ENCODE assay signal across 8 cellular contexts in genomic region chr15:34581687-34582460, GRCh38. TPM values are rescaled to one million over a fixed set of nuclear protein-coding genes. Genes with fewer than 3 reads are reported as not detected.
DNase-seq lines count a peak whose midpoint lies in the region; ATAC-seq and TF ChIP-seq lines count a peak whose summit lies in the region.
"Not testable (repeated sequence)": the region's sequence is repeated elsewhere in the genome, so short reads cannot be mapped to it uniquely, and the experiment has no call there.

No MANE protein-coding gene starts in this region.

- not testable (repeated sequence) for H3K27me3 ChIP-seq in CD8-positive, alpha-beta memory T cell (ENCODE audit: insufficient read depth, low read length, poor library complexity, severe bottlenecking); body of pancreas; fibroblast of lung (ENCODE audit: control insufficient read depth, insufficient read depth, low read length)
- peaks cover 13% of the 10 kb centered on the region for H3K27me3 ChIP-seq in lower lobe of right lung (ENCODE audit: low read depth)

- POLR2A ChIA-PET in CD8-positive, alpha-beta memory T cell (lab: Charles Lee); activated CD4-positive, alpha-beta T cell treated with anti-CD3 and anti-CD28 coated beads for 36 hours (lab: Charles Lee): not testable (repeated sequence)

- not testable (repeated sequence) for H3K27me3 Mint-ChIP-seq in CD8-positive, alpha-beta memory T cell
- peaks cover 13% of the 10 kb centered on the region for H3K27me3 Mint-ChIP-seq in activated CD4-positive, alpha-beta T cell treated with anti-CD3 and anti-CD28 coated beads for 36 hours
- H3K27me3 Mint-ChIP-seq in progenitor cell of endocrine pancreas (peaks cover 22% of the 10 kb centered on the region), type B pancreatic cell (peaks cover 32% of the 10 kb centered on the region)

- 23 to 41% methylated on average over 4 to 14 of the region's 15 CpGs for WGBS in body of pancreas, 2 donors

- H3K79me2 ChIP-seq in fibroblast of lung (ENCODE audit: control insufficient read depth, insufficient read depth, low read length), result not testable (repeated sequence)

- not testable (repeated sequence) for ATAC-seq in activated CD4-positive, alpha-beta T cell treated with anti-CD3 and anti-CD28 coated beads for 36 hours; body of pancreas; lower lobe of right lung

- intact Hi-C loops in activated CD4-positive, alpha-beta T cell treated with anti-CD3 and anti-CD28 coated beads for 36 hours (cut with DNase I, micrococcal nuclease), result loop anchor here in 1 of 2 experiments (1.0 kb wide), 1 partner anchor 480 kb away; the partner anchor contains the start of gene PGBD4
- intact Hi-C loops in body of pancreas (cut with DNase I); lower lobe of right lung (cut with DNase I): not testable (repeated sequence)

- CTCF ChIA-PET in CD8-positive, alpha-beta memory T cell (lab: Charles Lee), result interaction anchor here (0.7 kb wide), 1 partner anchor 12 kb away, joined by 3 read pairs; no protein-coding TSS in a partner anchor
- CTCF ChIA-PET in activated CD4-positive, alpha-beta T cell treated with anti-CD3 and anti-CD28 coated beads for 36 hours (lab: Charles Lee), result not testable (repeated sequence)

- H3K36me3 ChIP-seq in CD8-positive, alpha-beta memory T cell (ENCODE audit: insufficient read depth, low read length); body of pancreas (replicated peaks in 1 of 2; ENCODE audit: insufficient read depth in 1 of 2, low read depth in 2 of 2); fibroblast of lung (ENCODE audit: control insufficient read depth, insufficient read depth, low read length); lower lobe of right lung: not testable (repeated sequence)

- H3K4me2 ChIP-seq in fibroblast of lung (ENCODE audit: extremely low read depth, insufficient read depth, low read length), result peak overlapping the region; percentile 94

- H3K9me3 ChIP-seq in CD8-positive, alpha-beta memory T cell (ENCODE audit: low read length); body of pancreas; fibroblast of lung (ENCODE audit: control insufficient read depth, insufficient read depth, low read depth, low read length); lower lobe of right lung: not testable (repeated sequence)

- peak overlapping the region; percentile 74 for H3K4me3 ChIP-seq in CD8-positive, alpha-beta memory T cell (ENCODE audit: low read length)
- H3K4me3 ChIP-seq in LNCaP clone FGC (ENCODE audit: low read depth, low read length) (peak overlapping the region; percentile 75), body of pancreas (peak overlapping the region; percentile 57 to 97), fibroblast of lung (replicated peaks in 1 of 4; ENCODE audit: control extremely low read depth in 1 of 4, insufficient read depth in 1 of 4, low read depth in 3 of 4, low read length in 4 of 4) (peak overlapping the region; percentile 67 to 81 (median 71)), lower lobe of right lung (peak overlapping the region; percentile 80)

- H2AFZ ChIP-seq in fibroblast of lung (ENCODE audit: low read length), result peak overlapping the region; percentile 84

- not testable (repeated sequence) for H4K20me1 ChIP-seq in fibroblast of lung (ENCODE audit: control insufficient read depth, extremely low read depth, insufficient read depth, low read length)

- H3K4me3 Mint-ChIP-seq in CD8-positive, alpha-beta memory T cell, result peak overlapping the region; percentile 84 to 97 (median 86)
- H3K4me3 Mint-ChIP-seq in activated CD4-positive, alpha-beta T cell treated with anti-CD3 and anti-CD28 coated beads for 36 hours, result peak overlapping the region; percentile 89
- peak overlapping the region; percentile 80 for H3K4me3 Mint-ChIP-seq in progenitor cell of endocrine pancreas (ENCODE audit: low read depth)
- H3K4me3 Mint-ChIP-seq in type B pancreatic cell, result peak overlapping the region; percentile 87

- TF ChIP-seq POLR2A in body of pancreas (IDR thresholded peaks at IDR 0.05), result not testable (repeated sequence)

- peaks cover 22% of the 10 kb centered on the region for H3K4me1 ChIP-seq in CD8-positive, alpha-beta memory T cell (ENCODE audit: insufficient read depth, low read length)
- H3K4me1 ChIP-seq in body of pancreas (peaks cover 57% of the 10 kb centered on the region), lower lobe of right lung (peaks cover 15% of the 10 kb centered on the region)
- not testable (repeated sequence) for H3K4me1 ChIP-seq in fibroblast of lung (ENCODE audit: control insufficient read depth, extremely low read depth, insufficient read depth, low read length)

- H3K36me3 Mint-ChIP-seq in CD8-positive, alpha-beta memory T cell; activated CD4-positive, alpha-beta T cell treated with anti-CD3 and anti-CD28 coated beads for 36 hours (ENCODE audit: low read depth); progenitor cell of endocrine pancreas (ENCODE audit: insufficient read depth); type B pancreatic cell: not testable (repeated sequence)

- H3K9me3 Mint-ChIP-seq in CD8-positive, alpha-beta memory T cell; activated CD4-positive, alpha-beta T cell treated with anti-CD3 and anti-CD28 coated beads for 36 hours (ENCODE audit: low read depth); progenitor cell of endocrine pancreas (ENCODE audit: low read depth); type B pancreatic cell: not testable (repeated sequence)

- not testable (repeated sequence) for TF ChIP-seq CTCF in LNCaP clone FGC (IDR thresholded peaks at IDR 0.05; ENCODE audit: control insufficient read depth, extremely low read depth, insufficient read depth); body of pancreas (IDR thresholded peaks at IDR 0.05); fibroblast of lung (conservative IDR thresholded peaks at IDR 0.05 in 1 of 2, IDR thresholded peaks at IDR 0.05 in 1 of 2; ENCODE audit: low read depth in 1 of 2, low read length in 2 of 2); lower lobe of right lung (IDR thresholded peaks at IDR 0.05); progenitor cell of endocrine pancreas (IDR thresholded peaks at IDR 0.05; ENCODE audit: unreplicated experiment); type B pancreatic cell (conservative IDR thresholded peaks at IDR 0.05)

- H3K27ac ChIP-seq in CD8-positive, alpha-beta memory T cell (ENCODE audit: low read depth, low read length); fibroblast of lung (ENCODE audit: insufficient read depth, low read length); lower lobe of right lung: not testable (repeated sequence)
- H3K27ac ChIP-seq in body of pancreas, result peak overlapping the region; percentile 61 to 86 (median 75)

- H3K9ac ChIP-seq in fibroblast of lung (ENCODE audit: insufficient read depth, low read length), result not testable (repeated sequence)

- H3K27ac Mint-ChIP-seq in CD8-positive, alpha-beta memory T cell, result peak overlapping the region; percentile 15 to 85 (median 71)
- peak overlapping the region; percentile 67 for H3K27ac Mint-ChIP-seq in activated CD4-positive, alpha-beta T cell treated with anti-CD3 and anti-CD28 coated beads for 36 hours
- H3K27ac Mint-ChIP-seq in progenitor cell of endocrine pancreas, result peak overlapping the region; percentile 19
- not testable (repeated sequence) for H3K27ac Mint-ChIP-seq in type B pancreatic cell

- DNase-seq in CD8-positive, alpha-beta memory T cell; LNCaP clone FGC (ENCODE audit: low read depth); activated CD4-positive, alpha-beta T cell treated with anti-CD3 and anti-CD28 coated beads for 36 hours; fibroblast of lung (ENCODE audit: low read depth in 2 of 2); lower lobe of right lung; progenitor cell of endocrine pancreas (ENCODE audit: low spot score, unreplicated experiment); type B pancreatic cell (ENCODE audit: extremely low spot score, unreplicated experiment): not testable (repeated sequence)
- peak; percentile 31 to 69 (median 58) for DNase-seq in body of pancreas

- peaks cover 34 to 53% (median 45%) of the 10 kb centered on the region in 3 donors for H3K4me1 Mint-ChIP-seq in CD8-positive, alpha-beta memory T cell
- H3K4me1 Mint-ChIP-seq in activated CD4-positive, alpha-beta T cell treated with anti-CD3 and anti-CD28 coated beads for 36 hours, result peaks cover 49% of the 10 kb centered on the region
- H3K4me1 Mint-ChIP-seq in progenitor cell of endocrine pancreas (ENCODE audit: low read depth), result peaks cover 12% of the 10 kb centered on the region
- H3K4me1 Mint-ChIP-seq in type B pancreatic cell (ENCODE audit: unreplicated experiment), result not testable (repeated sequence)

RNA-seq across cellular contexts. Expression of gene GOLGA8B, which starts 1.6 kb away (rescaled TPM):
- 100 to 1,000 TPM; 132 to 136 TPM for total RNA-seq in CD8-positive, alpha-beta memory T cell
- 4.7 TPM for polyA plus RNA-seq in CD8-positive, alpha-beta memory T cell
- total RNA-seq in activated CD4-positive, alpha-beta T cell treated with anti-CD3 and anti-CD28 coated beads for 36 hours, result 10 to 100 TPM; 47.9 to 49.4 TPM
- total RNA-seq in body of pancreas, result 100 to 1,000 TPM; 214 to 709 TPM
- 14.7 and 19.5 TPM in 2 replicates for total RNA-seq in fibroblast of lung
- polyA plus RNA-seq in fibroblast of lung, result 9.4 and 19.6 TPM in 2 replicates
- 5.5 and 11.9 TPM in 2 replicates for polyA plus RNA-seq in fibroblast of lung (2012)
- 0.82 and 4.9 TPM in 2 replicates for polyA minus RNA-seq in fibroblast of lung (ENCODE audit: low replicate concordance)
- 55.5 TPM for total RNA-seq in lower lobe of right lung
- total RNA-seq in progenitor cell of endocrine pancreas, result 104 and 123 TPM in 2 replicates
- total RNA-seq in type B pancreatic cell (ENCODE audit: low replicate concordance), result 24.0 and 68.1 TPM in 2 replicates
